In the genomic region with DNA sequence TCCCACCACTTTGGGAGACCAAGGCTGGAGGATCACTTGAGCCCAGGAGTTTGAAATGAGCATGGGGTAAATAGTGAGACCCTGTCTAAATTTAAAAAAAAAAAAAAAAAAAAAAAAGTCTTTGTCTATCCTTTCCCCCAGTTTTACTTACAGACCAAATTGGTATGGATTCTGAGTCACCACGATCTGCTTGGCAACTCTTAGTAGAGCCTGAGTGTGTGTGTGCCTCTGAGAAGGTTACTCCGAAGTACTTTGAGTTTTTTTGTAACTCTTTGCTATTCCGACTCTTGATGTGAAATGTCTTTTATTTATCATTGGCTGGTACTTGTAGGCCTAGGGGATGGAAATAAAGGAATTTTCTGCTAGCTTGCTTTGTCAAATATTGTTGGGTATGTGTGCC, we compare ENCODE assay signal across 13 cellular contexts.
"Had no signal": no experiment of that assay in that cellular context is flagged by ENCODE, and none has a peak within 500 bp of the region (broad histone marks: within the 10 kb centered on the region; RNA-seq: fewer than 3 reads in every experiment).

No MANE protein-coding gene starts in this region.

- H3K4me3 Mint-ChIP-seq: activated CD4-positive, alpha-beta T cell treated with anti-CD3 and anti-CD28 coated beads, Interleukin-2, amount 10 ng/mL, durations not matched to agents 7 days and 5 days; activated naive CD4-positive, alpha-beta T cell treated with anti-CD3 and anti-CD28 coated beads for 36 hours; T-helper 1 cell treated with Interleukin-12 subunit alpha and Interleukin-12 subunit beta and Interleukin-4 antibody, amounts not matched to agents 30 μg/mL and 1 μg/mL, for 36 hours had no signal

- H3K27me3 ChIP-seq: body of pancreas, gastroesophageal sphincter, ovary had no signal

- H3K27ac ChIP-seq: body of pancreas, gastroesophageal sphincter, left ventricle myocardium inferior, ovary, skin epidermis had no signal

- H3K27me3 Mint-ChIP-seq: activated CD4-positive, alpha-beta T cell treated with anti-CD3 and anti-CD28 coated beads, Interleukin-2, amount 10 ng/mL, durations not matched to agents 7 days and 5 days had no signal

- ATAC-seq: body of pancreas, esophagus mucosa, gastroesophageal sphincter had no signal

- H3K27ac Mint-ChIP-seq: activated CD4-positive, alpha-beta T cell treated with anti-CD3 and anti-CD28 coated beads, Interleukin-2, amount 10 ng/mL, durations not matched to agents 7 days and 5 days; T-helper 1 cell treated with Interleukin-12 subunit alpha and Interleukin-12 subunit beta and Interleukin-4 antibody, amounts not matched to agents 30 μg/mL and 1 μg/mL, for 36 hours had no signal

- H3K4me1 ChIP-seq: body of pancreas, gastroesophageal sphincter had no signal

- H3K36me3 ChIP-seq: ovary had no signal

- H3K9me3 Mint-ChIP-seq: activated CD4-positive, alpha-beta T cell treated with anti-CD3 and anti-CD28 coated beads, Interleukin-2, amount 10 ng/mL, durations not matched to agents 7 days and 5 days; activated naive CD4-positive, alpha-beta T cell treated with anti-CD3 and anti-CD28 coated beads for 36 hours; T-helper 1 cell treated with Interleukin-12 subunit alpha and Interleukin-12 subunit beta and Interleukin-4 antibody, amounts not matched to agents 30 μg/mL and 1 μg/mL, for 36 hours had no signal

- H3K9me3 ChIP-seq: body of pancreas, gastroesophageal sphincter, left ventricle myocardium inferior, ovary had no signal

- H3K4me3 ChIP-seq: body of pancreas, gastroesophageal sphincter, left ventricle myocardium inferior, ovary, skin epidermis had no signal

- DNase-seq: activated CD4-positive, alpha-beta T cell treated with anti-CD3 and anti-CD28 coated beads, Interleukin-2, amount 10 ng/mL, durations not matched to agents 7 days and 5 days; activated CD4-positive, CD25-positive, alpha-beta regulatory T cell; activated CD8-positive, alpha-beta memory T cell treated with anti-CD3 and anti-CD28 coated beads for 24 hours; activated naive CD4-positive, alpha-beta T cell treated with anti-CD3 and anti-CD28 coated beads for 36 hours; body of pancreas; cerebellar nuclear complex; left ventricle myocardium inferior; ovary; stimulated activated CD4-positive, alpha-beta T cell treated with anti-CD3 and anti-CD28 coated beads, Interleukin-4, amount 100 ng/mL, for 4 hours had no signal
